Comparison of ENCODE assay signal across 17 cellular contexts in genomic region chr10:130231211-130231850, GRCh38.
DNase-seq lines count a peak whose midpoint lies in the region; ATAC-seq, FAIRE-seq and TF ChIP-seq lines count a peak whose summit lies in the region.
"Had no signal": no experiment of that assay in that cellular context is flagged by ENCODE, and none has a peak within 500 bp of the region (broad histone marks: within the 10 kb centered on the region; RNA-seq: fewer than 3 reads in every experiment).

No MANE protein-coding gene starts in this region.

- H3K18ac ChIP-seq in H9 (ENCODE audit: insufficient read length, low read depth, low read length) (no peak overlapping the region), mesenchymal stem cell (ENCODE audit: low read depth in 1 of 2, low read length in 2 of 2) (no peak overlapping the region)

- no peak overlapping the region for H3K23ac ChIP-seq in H9 (ENCODE audit: insufficient read length, low read depth, low read length)
- H3K23ac ChIP-seq in mesenchymal stem cell (ENCODE audit: low read length in 2 of 2), result no peak overlapping the region

- no peak overlapping the region for H3K27ac Mint-ChIP-seq in H9

- H3K36me3 ChIP-seq in mesenchymal stem cell (ENCODE audit: control insufficient read depth in 1 of 2, insufficient read depth in 2 of 2, low read depth in 1 of 2, low read length in 2 of 2) (peaks cover 0 to 7% of the 10 kb centered on the region in 2 experiments), spleen (no peaks in the 10 kb centered on the region), tibial artery (no peaks in the 10 kb centered on the region), kidney (ENCODE audit: control insufficient read depth in 1 of 2, insufficient read depth in 2 of 2, low read length in 2 of 2) (no peaks in the 10 kb centered on the region)
- H3K36me3 ChIP-seq: MG63 had no signal

- H3K27ac ChIP-seq in H9 (ENCODE audit: insufficient read length, low read depth, low read length) (no peak overlapping the region), mesenchymal stem cell (ENCODE audit: low read length, poor library complexity, severe bottlenecking) (no peak overlapping the region), spleen (no peak overlapping the region), tibial artery (no peak overlapping the region), kidney (ENCODE audit: low read depth in 2 of 2, low read length in 2 of 2) (no peak overlapping the region)
- H3K27ac ChIP-seq: GM23248 had no signal

- H3K27me3 ChIP-seq in H9 (ENCODE audit: insufficient read depth, low read length), result no peaks in the 10 kb centered on the region; the same call in 1 of the 2 replicates
- no peaks in the 10 kb centered on the region for H3K27me3 ChIP-seq in mesenchymal stem cell (ENCODE audit: control insufficient read depth in 1 of 2, insufficient read depth in 1 of 2, low read length in 2 of 2)
- no peaks in the 10 kb centered on the region for H3K27me3 ChIP-seq in spleen (replicated peaks in 1 of 7)
- H3K27me3 ChIP-seq in tibial artery, result no peaks in the 10 kb centered on the region
- H3K27me3 ChIP-seq: MG63 had no signal

- H2AFZ ChIP-seq in H9 (ENCODE audit: low read length) (no peak overlapping the region), mesenchymal stem cell (ENCODE audit: low read depth, low read length) (no peak overlapping the region)
- H2AFZ ChIP-seq: GM23248 had no signal

- no peak overlapping the region for H2AK5ac ChIP-seq in H9 (ENCODE audit: insufficient read length, low read length)
- H2AK5ac ChIP-seq in mesenchymal stem cell (ENCODE audit: low read length, severe bottlenecking), result no peak overlapping the region

- DNase-seq in H9, result peak; percentile 15
- peak; percentile 33 for DNase-seq in activated CD8-positive, alpha-beta memory T cell treated with anti-CD3 and anti-CD28 coated beads, Interleukin-2, amount 50 U/mL, for 48 hours
- DNase-seq in mesenchymal stem cell, result no peak
- DNase-seq in spleen, result peak; percentile 71
- no peak for DNase-seq in tibial artery
- no peak for DNase-seq in activated gamma-delta T cell treated with Interleukin-2 at 50 U/mL for 16 hours
- DNase-seq in kidney, result no peak
- DNase-seq: GM23248, H7, KG1, MG63, NCI-H2029 treated with DMSO at 0.1 percent for 48 hours, NCI-H446 treated with DMSO at 0.1 percent for 48 hours, NCI-H526, Right ventricle myocardium superior, RPMI8226 had no signal

- H3K9me3 Mint-ChIP-seq in H9, result peaks cover 25 to 36% of the 10 kb centered on the region in 2 experiments

- TF ChIP-seq CTCF in H9 (conservative IDR thresholded peaks at IDR 0.05), result no peak
- TF ChIP-seq CTCF in spleen (IDR thresholded peaks at IDR 0.05 in 8 of 11, conservative IDR thresholded peaks at IDR 0.05 in 3 of 11), result no peak
- no peak for TF ChIP-seq CTCF in tibial artery (IDR thresholded peaks at IDR 0.05)
- TF ChIP-seq CTCF in kidney (IDR thresholded peaks at IDR 0.05; ENCODE audit: borderline replicate concordance, extremely low read depth, insufficient read depth), result no peak

- H3K56ac ChIP-seq in H9 (ENCODE audit: insufficient read length, low read depth, low read length), result no peak overlapping the region

- H2BK12ac ChIP-seq in H9 (ENCODE audit: insufficient read length, low read depth, low read length) (no peak overlapping the region), mesenchymal stem cell (ENCODE audit: low read length in 2 of 2) (no peak overlapping the region)

- H3K36me3 Mint-ChIP-seq in H9 (ENCODE audit: insufficient read depth in 1 of 3, low read depth in 3 of 3), result peaks cover 0 to 9% (median 4%) of the 10 kb centered on the region in 3 experiments; a peak in 5 of 7 replicates

- FAIRE-seq in kidney (lab: Jason Lieb, UNC), result no peak

- intact Hi-C loops in spleen (cut with DNase I; ENCODE audit: low total_unique reads) (no loop called here), tibial artery (cut with DNase I; ENCODE audit: low total_unique reads) (no loop called here), kidney (cut with DNase I) (no loop called here)

- H4K8ac ChIP-seq in H9 (replicated peaks; ENCODE audit: insufficient read length, low read depth, low read length), result no peak overlapping the region
- no peak overlapping the region for H4K8ac ChIP-seq in mesenchymal stem cell (ENCODE audit: low read length)

- H3K79me1 ChIP-seq in H9 (ENCODE audit: insufficient read depth, low read depth, low read length, poor library complexity, severe bottlenecking) (no peaks in the 10 kb centered on the region), mesenchymal stem cell (replicated peaks; ENCODE audit: low read length, poor library complexity, severe bottlenecking) (no peaks in the 10 kb centered on the region)

- ATAC-seq in HG02571 (IDR thresholded peaks at IDR 0.05; ENCODE audit: unreplicated experiment), result no peak

- H3K79me2 ChIP-seq in H9 (ENCODE audit: insufficient read depth, low read length), result no peaks in the 10 kb centered on the region

- H4K91ac ChIP-seq in H9 (ENCODE audit: insufficient read length, low read depth, low read length) (no peak overlapping the region), mesenchymal stem cell (ENCODE audit: low read length) (peak overlapping the region; percentile 12)

- no peak overlapping the region for H3T11ph ChIP-seq in H9 (ENCODE audit: low read length)

- H2BK20ac ChIP-seq in H9 (ENCODE audit: low read depth, low read length, poor library complexity, severe bottlenecking), result no peak overlapping the region

- H3K4ac ChIP-seq in H9 (ENCODE audit: low read depth, low read length) (no peak overlapping the region), mesenchymal stem cell (ENCODE audit: low read depth in 1 of 2, low read length in 2 of 2) (no peak overlapping the region)

- no peak overlapping the region for H3K4me2 ChIP-seq in H9 (ENCODE audit: insufficient read depth, insufficient read length, low read length)
- no peak overlapping the region for H3K4me2 ChIP-seq in mesenchymal stem cell (ENCODE audit: low read length, poor library complexity, severe bottlenecking)

- H4K5ac ChIP-seq in H9 (ENCODE audit: insufficient read length, low read depth, low read length), result no peak overlapping the region

- H3K9me3 ChIP-seq in H9 (ENCODE audit: control insufficient read depth, low read depth, low read length), result peaks cover 4% of the 10 kb centered on the region
- peaks cover 14% of the 10 kb centered on the region for H3K9me3 ChIP-seq in mesenchymal stem cell (ENCODE audit: control insufficient read depth, low read length)
- H3K9me3 ChIP-seq in spleen, result peaks cover 0 to 32% (median 14%) of the 10 kb centered on the region in 8 donors
- peaks cover 0 to 15% (median 14%) of the 10 kb centered on the region in 3 donors for H3K9me3 ChIP-seq in tibial artery
- H3K9me3 ChIP-seq in kidney (ENCODE audit: control insufficient read depth in 1 of 2, low read length in 2 of 2), result peaks cover 9 to 15% of the 10 kb centered on the region in 2 donors
- H3K9me3 ChIP-seq: MG63 had no signal

- peaks cover 11% of the 10 kb centered on the region for H3K27me3 Mint-ChIP-seq in H9 (ENCODE audit: low read depth)

- H2BK5ac ChIP-seq in H9 (ENCODE audit: insufficient read length, low read length) (no peak overlapping the region), mesenchymal stem cell (ENCODE audit: low read depth, low read length, poor library complexity, severe bottlenecking) (no peak overlapping the region)

- H3K4me1 ChIP-seq in H9 (ENCODE audit: insufficient read depth, low read length) (no peaks in the 10 kb centered on the region), mesenchymal stem cell (ENCODE audit: control insufficient read depth, insufficient read depth, low read depth, low read length) (no peaks in the 10 kb centered on the region), spleen (no peaks in the 10 kb centered on the region), tibial artery (no peaks in the 10 kb centered on the region), kidney (ENCODE audit: control insufficient read depth in 1 of 2, insufficient read depth in 1 of 2, low read depth in 1 of 2, low read length in 2 of 2) (no peaks in the 10 kb centered on the region)

- H3K9ac ChIP-seq in H9 (ENCODE audit: extremely low read depth, insufficient read length, low read length), result no peak overlapping the region
- no peak overlapping the region for H3K9ac ChIP-seq in mesenchymal stem cell (ENCODE audit: low read length)
- no peak overlapping the region for H3K9ac ChIP-seq in kidney (ENCODE audit: low read length in 2 of 2)
- H3K9ac ChIP-seq: GM23248 had no signal

- no peak overlapping the region for H3K4me3 Mint-ChIP-seq in H9

- H3K4me3 ChIP-seq in mesenchymal stem cell (ENCODE audit: insufficient read depth in 1 of 2, low read depth in 1 of 2, low read length in 2 of 2) (no peak overlapping the region), spleen (no peak overlapping the region), tibial artery (no peak overlapping the region), kidney (ENCODE audit: low read length in 2 of 2) (no peak overlapping the region)
- H3K4me3 ChIP-seq: GM23248, MG63 had no signal

- no peaks in the 10 kb centered on the region for H4K20me1 ChIP-seq in H9 (ENCODE audit: control insufficient read depth, insufficient read depth, insufficient read length)

- no peaks in the 10 kb centered on the region for H3K4me1 Mint-ChIP-seq in H9

- no CpG with 5 or more reads among the region's 19 CpGs for WGBS in H9 (ENCODE audit: extremely low coverage, insufficient read length, low lambda C conversion rate)
- WGBS in mesenchymal stem cell, result 81% methylated on average over 19 of the region's 19 CpGs
- WGBS in spleen, 5 donors, result 84 to 91% (median 89%) methylated on average over 19 of the region's 19 CpGs

- H3K23me2 ChIP-seq in H9 (ENCODE audit: insufficient read length, low read depth, low read length, poor library complexity, severe bottlenecking), result no peaks in the 10 kb centered on the region

- H3K14ac ChIP-seq in H9 (ENCODE audit: insufficient read depth, low read length) (peak overlapping the region; percentile 57; the same call in 1 of the 2 replicates), mesenchymal stem cell (ENCODE audit: low read length in 2 of 2) (no peak overlapping the region)

- H2BK15ac ChIP-seq in H9 (ENCODE audit: low read depth, low read length) (no peak overlapping the region), mesenchymal stem cell (ENCODE audit: low read depth, poor library complexity, severe bottlenecking) (no peak overlapping the region)

- no peak for TF ChIP-seq POLR2A in spleen (IDR thresholded peaks at IDR 0.05)

- H2BK120ac ChIP-seq in H9 (ENCODE audit: low read depth, low read length, poor library complexity, severe bottlenecking) (no peak overlapping the region), mesenchymal stem cell (ENCODE audit: low read depth, low read length) (no peak overlapping the region)

Comparison
In these comparisons a context has a peak if more than half of its experiments do, and no peak if none do; other contexts are left out.
1. DNase-seq: peak in H9 (single experiment), activated CD8-positive, alpha-beta memory T cell treated with anti-CD3 and anti-CD28 coated beads, Interleukin-2, amount 50 U/mL, for 48 hours (single experiment) and spleen (single experiment); none in mesenchymal stem cell (single experiment), tibial artery (0 of 2), activated gamma-delta T cell treated with Interleukin-2 at 50 U/mL for 16 hours (single experiment) and kidney (single experiment).